In the genomic region with DNA sequence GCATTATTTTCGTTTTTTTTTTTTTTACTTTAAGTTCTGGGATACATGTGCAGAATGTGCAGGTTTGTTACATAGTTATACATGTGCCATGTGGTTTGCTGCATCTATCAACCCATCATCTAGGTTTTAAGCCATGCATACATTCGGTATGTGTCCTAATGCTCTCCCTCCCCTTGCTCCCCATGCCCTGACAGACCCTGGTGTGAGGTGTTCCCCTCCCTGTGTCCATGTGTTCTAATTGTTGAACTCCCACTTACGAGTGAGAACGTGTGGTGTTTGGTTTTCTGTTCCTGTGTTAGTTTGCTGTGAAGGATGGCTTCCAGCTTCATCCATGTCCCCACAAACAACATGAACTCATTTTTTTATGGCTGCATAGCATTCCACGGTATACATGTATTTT, we compare ENCODE assay signal across 4 cellular contexts. TPM values are rescaled to one million over a fixed set of nuclear protein-coding genes. Genes with fewer than 3 reads are reported as not detected.
"Had no signal": no experiment of that assay in that cellular context is flagged by ENCODE, and none has a peak within 500 bp of the region (broad histone marks: within the 10 kb centered on the region; RNA-seq: fewer than 3 reads in every experiment).

No MANE protein-coding gene starts in this region.

RNA-seq across cellular contexts. Expression of a gene that starts 54.0 kb away (rescaled TPM):
- total RNA-seq: dermis blood vessel endothelial cell, fibroblast of lung, fibroblast of villous mesenchyme, glomerular endothelial cell had no signal
- polyA plus RNA-seq: fibroblast of lung had no signal
